ENCODE assay signal across 8 cellular contexts in genomic region chr6:108564178-108564577, GRCh38. TPM values are rescaled to one million over a fixed set of nuclear protein-coding genes. Genes with fewer than 3 reads are reported as not detected.
DNase-seq lines count a peak whose midpoint lies in the region; ATAC-seq, FAIRE-seq and TF ChIP-seq lines count a peak whose summit lies in the region.

No MANE protein-coding gene starts in this region.

- DNase-seq in BJ (ENCODE audit: low read depth), result peak; percentile 96
- DNase-seq in bronchial epithelial cell (ENCODE audit: low read depth), result peak; percentile 95
- peak; percentile 62 for DNase-seq in natural killer cell treated with Interleukin-12 subunit alpha and Interleukin-12 subunit beta and Interleukin-15 and Interleukin-18, amount 100 ng/mL, for 72 hours (ENCODE audit: low spot score)
- DNase-seq in KG1 (lab: John Stamatoyannopoulos, UW), result no peak
- no peak for DNase-seq in mesendoderm
- DNase-seq in effector CD4-positive, alpha-beta T cell, result no peak

- POLR2A ChIA-PET in BJ (lab: Charles Lee), result interaction anchor here (0.6 kb wide), 1 partner anchor 406 kb away, joined by 5 read pairs; no protein-coding TSS in a partner anchor

- peak overlapping the region; percentile 71 to 80 for H3K27ac Mint-ChIP-seq in natural killer cell treated with Interleukin-12 subunit alpha and Interleukin-12 subunit beta and Interleukin-15 and Interleukin-18, amount 100 ng/mL, for 72 hours

- no peaks in the 10 kb centered on the region for H3K9me2 ChIP-seq in Loucy (replicated peaks; ENCODE audit: low read depth, low read length)

- ATAC-seq in natural killer cell treated with Interleukin-12 subunit alpha and Interleukin-12 subunit beta and Interleukin-15 and Interleukin-18, amount 100 ng/mL, for 72 hours, result no peak
- no peak for ATAC-seq in GM19351 (IDR thresholded peaks at IDR 0.05; ENCODE audit: unreplicated experiment)

- H3K4me2 ChIP-seq in Loucy (ENCODE audit: low read depth, low read length, poor library complexity, severe bottlenecking) (peak overlapping the region; percentile 75), mesendoderm (ENCODE audit: low read length) (no peak overlapping the region)

- H3K56ac ChIP-seq in mesendoderm (ENCODE audit: low read length), result no peak overlapping the region

- no peak overlapping the region for H4K5ac ChIP-seq in mesendoderm (ENCODE audit: low read length)

- peaks cover 53% of the 10 kb centered on the region for H3K4me1 ChIP-seq in Loucy (ENCODE audit: insufficient read depth, low read length, poor library complexity, severe bottlenecking)
- peaks cover 4% of the 10 kb centered on the region for H3K4me1 ChIP-seq in mesendoderm (ENCODE audit: control insufficient read depth, low read depth, low read length)

- no peak overlapping the region for H2AK5ac ChIP-seq in mesendoderm (ENCODE audit: low read length)

- H4K20me1 ChIP-seq in Loucy (ENCODE audit: insufficient read depth, low read length, poor library complexity, severe bottlenecking), result peaks cover 70% of the 10 kb centered on the region

- H2AFZ ChIP-seq in Loucy (ENCODE audit: low read length), result no peak overlapping the region

- no peaks in the 10 kb centered on the region for H3K27me3 ChIP-seq in BJ (ENCODE audit: control insufficient read depth, insufficient read depth, low read length)
- H3K27me3 ChIP-seq in Loucy (ENCODE audit: insufficient read depth, low read length, poor library complexity, severe bottlenecking), result no peaks in the 10 kb centered on the region
- no peaks in the 10 kb centered on the region for H3K27me3 ChIP-seq in bronchial epithelial cell (ENCODE audit: control insufficient read depth, insufficient read depth, low read length)
- H3K27me3 ChIP-seq in mesendoderm (ENCODE audit: insufficient read depth, low read length, poor library complexity), result no peaks in the 10 kb centered on the region

- no peak for FAIRE-seq in bronchial epithelial cell (lab: Jason Lieb, UNC)

- H3K36me3 ChIP-seq in BJ (ENCODE audit: control insufficient read depth, insufficient read depth, low read length) (peaks cover 3% of the 10 kb centered on the region), Loucy (ENCODE audit: insufficient read depth, low read length) (peaks cover 12% of the 10 kb centered on the region; the same call in 1 of the 2 replicates), bronchial epithelial cell (ENCODE audit: control insufficient read depth, insufficient read depth, low read length) (peaks cover 16% of the 10 kb centered on the region), mesendoderm (ENCODE audit: control insufficient read depth, insufficient read depth, low read length) (no peaks in the 10 kb centered on the region)

- H3K23ac ChIP-seq in mesendoderm (ENCODE audit: low read length), result no peak overlapping the region

- H3F3A ChIP-seq in Loucy (ENCODE audit: low read depth), result peaks cover 5% of the 10 kb centered on the region; the same call in 1 of the 2 replicates

- H3K9me3 ChIP-seq in Loucy (ENCODE audit: insufficient read depth, low read depth, low read length), result no peaks in the 10 kb centered on the region

- H3K36me3 Mint-ChIP-seq in natural killer cell treated with Interleukin-12 subunit alpha and Interleukin-12 subunit beta and Interleukin-15 and Interleukin-18, amount 100 ng/mL, for 72 hours, result peaks cover 8% of the 10 kb centered on the region

- H3K79me2 ChIP-seq in Loucy (ENCODE audit: insufficient read depth, low read length) (peaks cover 85% of the 10 kb centered on the region), mesendoderm (ENCODE audit: control insufficient read depth, insufficient read depth, low read length) (peaks cover 38% of the 10 kb centered on the region)

- H3K79me1 ChIP-seq in mesendoderm (ENCODE audit: low read length), result peaks cover 22% of the 10 kb centered on the region

- H3K27ac ChIP-seq in mesendoderm (ENCODE audit: low read depth, low read length), result no peak overlapping the region

- H3K9me3 Mint-ChIP-seq in natural killer cell treated with Interleukin-12 subunit alpha and Interleukin-12 subunit beta and Interleukin-15 and Interleukin-18, amount 100 ng/mL, for 72 hours, result no peaks in the 10 kb centered on the region

- no peaks in the 10 kb centered on the region for H3K27me3 Mint-ChIP-seq in natural killer cell treated with Interleukin-12 subunit alpha and Interleukin-12 subunit beta and Interleukin-15 and Interleukin-18, amount 100 ng/mL, for 72 hours

- H3K4me3 Mint-ChIP-seq in natural killer cell treated with Interleukin-12 subunit alpha and Interleukin-12 subunit beta and Interleukin-15 and Interleukin-18, amount 100 ng/mL, for 72 hours, result peak overlapping the region; percentile 70

- H3K4ac ChIP-seq in mesendoderm (ENCODE audit: low read depth, low read length), result no peak overlapping the region

- no peak overlapping the region for H2BK120ac ChIP-seq in mesendoderm (ENCODE audit: low read depth, low read length)

- peaks cover 63 to 70% of the 10 kb centered on the region in 2 donors for H3K4me1 Mint-ChIP-seq in natural killer cell treated with Interleukin-12 subunit alpha and Interleukin-12 subunit beta and Interleukin-15 and Interleukin-18, amount 100 ng/mL, for 72 hours (ENCODE audit: low read depth in 2 of 2)

- H4K8ac ChIP-seq in mesendoderm (ENCODE audit: low read depth, low read length), result no peak overlapping the region

- CTCF ChIA-PET in BJ (lab: Yijun Ruan, JAX), result interaction anchor here (0.8 to 1.2 kb wide), 4 partner anchors 34 to 329 kb away, joined by 3 to 5 read pairs (median 4); no protein-coding TSS in a partner anchor

- TF ChIP-seq CTCF in BJ (IDR thresholded peaks at IDR 0.05; ENCODE audit: insufficient read depth, low read depth, low read length) (no peak), Loucy (conservative IDR thresholded peaks at IDR 0.05; ENCODE audit: low read length) (no peak), bronchial epithelial cell (IDR thresholded peaks at IDR 0.05; ENCODE audit: insufficient read depth, low read length, severe bottlenecking) (no peak)

- no peak overlapping the region for H3K18ac ChIP-seq in mesendoderm (ENCODE audit: low read length)

- H2BK15ac ChIP-seq in mesendoderm (replicated peaks; ENCODE audit: low read depth), result no peak overlapping the region

- no peak overlapping the region for H2BK5ac ChIP-seq in mesendoderm (ENCODE audit: low read length)

- WGBS in mesendoderm (ENCODE audit: extremely low coverage, insufficient coverage, low lambda C conversion rate), result no CpG with 5 or more reads among the region's 3 CpGs

- H3K4me3 ChIP-seq in BJ (ENCODE audit: low read depth, low read length) (no peak overlapping the region), Loucy (ENCODE audit: low read length, poor library complexity, severe bottlenecking) (peak overlapping the region; percentile 68), bronchial epithelial cell (ENCODE audit: low read depth, low read length) (no peak overlapping the region), mesendoderm (ENCODE audit: low read length) (no peak overlapping the region)

- H3K9ac ChIP-seq in Loucy (ENCODE audit: low read depth, low read length, poor library complexity, severe bottlenecking) (no peak overlapping the region), mesendoderm (ENCODE audit: low read length) (no peak overlapping the region)

RNA-seq across cellular contexts. Expression of gene FOXO3, which starts 3.5 kb away (rescaled TPM):
- 20.3 and 25.4 TPM in 2 replicates for polyA plus RNA-seq in BJ (2011; rRNA removed)
- 71.0 and 111 TPM in 2 replicates for polyA minus RNA-seq in BJ (2011; rRNA and poly(A)+ RNA removed)
- total RNA-seq in bronchial epithelial cell, result 28.7 and 29.3 TPM in 2 replicates
- 10 to 100 TPM; 17.8 to 20.6 TPM for total RNA-seq in natural killer cell treated with Interleukin-12 subunit alpha and Interleukin-12 subunit beta and Interleukin-15 and Interleukin-18, amount 100 ng/mL, for 72 hours
- polyA plus RNA-seq in mesendoderm (2013, experiment 1 of 2), result 14.4 TPM
- polyA plus RNA-seq in mesendoderm (2013, experiment 2 of 2), result 14.2 TPM

Comparison
In these comparisons a context has a peak if more than half of its experiments do, and no peak if none do; other contexts are left out.
1. DNase-seq: peak in BJ (single experiment), bronchial epithelial cell (single experiment) and natural killer cell treated with Interleukin-12 subunit alpha and Interleukin-12 subunit beta and Interleukin-15 and Interleukin-18, amount 100 ng/mL, for 72 hours (single experiment); none in KG1 (single experiment), mesendoderm (single experiment) and effector CD4-positive, alpha-beta T cell (single experiment).